8 cellular contexts compared by ENCODE assay signal in genomic region chr2:224485081-224486014, GRCh38.
DNase-seq lines count a peak whose midpoint lies in the region; ATAC-seq and TF ChIP-seq lines count a peak whose summit lies in the region.
"Not testable (repeated sequence)": the region's sequence is repeated elsewhere in the genome, so short reads cannot be mapped to it uniquely, and the experiment has no call there.

No MANE protein-coding gene starts in this region.

- H3K27me3 Mint-ChIP-seq in progenitor cell of endocrine pancreas, result not testable (repeated sequence)

- peaks cover 44% of the 10 kb centered on the region for H3K36me3 Mint-ChIP-seq in progenitor cell of endocrine pancreas (ENCODE audit: insufficient read depth)

- H3K4me1 ChIP-seq in Peyer's patch, result peaks cover 0 to 16% (median under 1%) of the 10 kb centered on the region in 4 donors
- not testable (repeated sequence) for H3K4me1 ChIP-seq in aorta (ENCODE audit: control insufficient read depth in 1 of 2, insufficient read depth in 2 of 2, low read length in 2 of 2)

- ATAC-seq in aorta (ENCODE audit: low FRiP score), result not testable (repeated sequence)

- peak overlapping the region; percentile 88 for H3K27ac Mint-ChIP-seq in progenitor cell of endocrine pancreas

- TF ChIP-seq CTCF in Peyer's patch (IDR thresholded peaks at IDR 0.05); astrocyte of the spinal cord (IDR thresholded peaks at IDR 0.05; ENCODE audit: low read depth, low read length); fibroblast of the aortic adventitia (IDR thresholded peaks at IDR 0.05; ENCODE audit: insufficient read depth, low read length); progenitor cell of endocrine pancreas (IDR thresholded peaks at IDR 0.05; ENCODE audit: unreplicated experiment): not testable (repeated sequence)

- H3K4me3 ChIP-seq in Peyer's patch; astrocyte of the spinal cord (ENCODE audit: low read depth, low read length); fibroblast of the aortic adventitia (ENCODE audit: low read depth, low read length); aorta (ENCODE audit: low read length in 2 of 2): not testable (repeated sequence)

- H3K27ac ChIP-seq in Peyer's patch (peak overlapping the region in 1 of 4 donors; percentile 30), aorta (ENCODE audit: low read depth in 1 of 2, low read length in 2 of 2) (peak overlapping the region in 1 of 2 donors; percentile 20)

- intact Hi-C loops in aorta (cut with DNase I), result loop anchor here in 1 of 2 donors (10.0 kb wide), 1 partner anchor 99 kb away; the partner anchor contains the start of gene CUL3

- H3K9me3 ChIP-seq in Peyer's patch; aorta (ENCODE audit: control insufficient read depth, low read length): not testable (repeated sequence)

- WGBS in aorta, 2 donors, result 58 to 60% methylated on average over 18 of the region's 18 CpGs

- peaks cover 32% of the 10 kb centered on the region for H3K9me3 Mint-ChIP-seq in progenitor cell of endocrine pancreas (ENCODE audit: low read depth)

- TF ChIP-seq EP300 in Ishikawa (IDR thresholded peaks at IDR 0.05; ENCODE audit: borderline replicate concordance), result not testable (repeated sequence)

- peak overlapping the region; percentile 11 for H3K4me3 Mint-ChIP-seq in progenitor cell of endocrine pancreas (ENCODE audit: low read depth)

- H3K36me3 ChIP-seq in Peyer's patch, result peaks cover 0 to 20% (median 0%) of the 10 kb centered on the region in 3 donors
- H3K36me3 ChIP-seq in aorta (ENCODE audit: control insufficient read depth in 1 of 2, insufficient read depth in 2 of 2, low read length in 1 of 2), result not testable (repeated sequence)

- H3K27me3 ChIP-seq in Peyer's patch; aorta (ENCODE audit: control insufficient read depth in 1 of 2, insufficient read depth in 2 of 2, low read length in 1 of 2): not testable (repeated sequence)

- DNase-seq in DMS79 treated with DMSO at 0.1 percent for 48 hours (lab: John Stamatoyannopoulos, UW), result peak; percentile 22
- DNase-seq in Peyer's patch, result peak in 2 of 3 donors; percentile 73 to 81
- peak; percentile 96 for DNase-seq in astrocyte of the spinal cord (ENCODE audit: low read depth, low spot score)
- DNase-seq in fibroblast of the aortic adventitia (ENCODE audit: low read depth), result peak; percentile 75
- peak; percentile 83 for DNase-seq in left kidney (ENCODE audit: low read depth, low spot score)
- peak; percentile 51 for DNase-seq in progenitor cell of endocrine pancreas (ENCODE audit: low spot score, unreplicated experiment)
- peak; percentile 84 to 88 for DNase-seq in aorta

- in situ Hi-C loops in astrocyte of the spinal cord (cut with HindIII; ENCODE audit: low sequenced_read_pairs), result not testable (repeated sequence)

- TF ChIP-seq RAD21 in Ishikawa (IDR thresholded peaks at IDR 0.05; ENCODE audit: low read depth), result not testable (repeated sequence)

- not testable (repeated sequence) for TF ChIP-seq POLR2A in Peyer's patch (IDR thresholded peaks at IDR 0.05)

- H3K4me1 Mint-ChIP-seq in progenitor cell of endocrine pancreas (ENCODE audit: low read depth), result peaks cover 26% of the 10 kb centered on the region

TF ChIP-seq in Ishikawa, 13 proteins besides CTCF, POLR2A, EP300 and RAD21:
- TF ChIP-seq TCF12 (IDR thresholded peaks at IDR 0.05; ENCODE audit: low read depth), result 0 out of 2 replicates have a peak, but pooled peaks have one; percentile 30
- TF ChIP-seq EGR1 (IDR thresholded peaks at IDR 0.05), result peak; percentile 42; the same call in 1 of the 2 replicates

Comparison
In these comparisons a context has a peak if more than half of its experiments do, and no peak if none do; other contexts are left out.
1. DNase-seq: peak in every context shown above with its lines; median percentile 96 in astrocyte of the spinal cord; 86 in aorta; 83 in left kidney; 77 in Peyer's patch; 75 in fibroblast of the aortic adventitia; 51 in progenitor cell of endocrine pancreas; 22 in DMS79 treated with DMSO at 0.1 percent for 48 hours.